17 cellular contexts compared by ENCODE assay signal in the genomic region with DNA sequence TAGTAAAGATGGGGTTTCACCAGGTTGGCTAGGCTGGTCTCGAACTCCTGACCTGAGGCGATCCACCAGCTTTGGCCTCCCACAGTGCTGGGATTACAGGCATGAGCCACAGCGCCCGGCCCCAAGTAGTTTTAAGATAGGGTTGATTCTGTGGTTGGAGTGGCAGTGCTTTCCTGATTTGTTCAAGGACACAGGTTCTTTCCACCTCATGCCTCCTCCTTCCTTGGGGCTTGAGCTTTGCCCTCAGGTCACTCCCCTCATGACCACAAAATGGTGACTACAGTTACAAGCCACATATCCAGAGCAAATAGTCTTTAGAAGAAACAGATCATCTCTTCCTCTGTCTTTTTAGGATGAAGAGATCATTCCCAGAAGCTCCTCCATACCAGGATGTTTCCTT.
"Had no signal": no experiment of that assay in that cellular context is flagged by ENCODE, and none has a peak within 500 bp of the region (broad histone marks: within the 10 kb centered on the region; RNA-seq: fewer than 3 reads in every experiment).

No MANE protein-coding gene starts in this region.

- H3K9me3 ChIP-seq: breast epithelium, lower lobe of right lung, thyroid gland had no signal

- H3K4me1 ChIP-seq: breast epithelium, lower lobe of right lung, thyroid gland had no signal

- H3K4me1 Mint-ChIP-seq: mesothelial cell of epicardium, nephron had no signal

- H3K27ac Mint-ChIP-seq: mesothelial cell of epicardium, nephron had no signal

- H3K9me3 Mint-ChIP-seq: activated T-cell treated with anti-CD3 and anti-CD28 coated beads, Interleukin-2, amount 50 U/mL, for 4 hours; mesothelial cell of epicardium; nephron had no signal

- H3K4me3 Mint-ChIP-seq: activated T-cell treated with anti-CD3 and anti-CD28 coated beads, Interleukin-2, amount 50 U/mL, for 4 hours; mesothelial cell of epicardium; nephron had no signal

- H3K27me3 ChIP-seq: breast epithelium, thyroid gland had no signal

- H3K36me3 Mint-ChIP-seq: mesothelial cell of epicardium had no signal

- H3K36me3 ChIP-seq: breast epithelium, lower lobe of right lung, thyroid gland had no signal

- H3K4me3 ChIP-seq: breast epithelium, lower lobe of right lung, thyroid gland had no signal

- ATAC-seq: activated CD4-positive, CD25-positive, alpha-beta regulatory T cell treated with anti-CD3 and anti-CD28 coated beads, Interleukin-2, amount 50 U/mL, for 24 hours; activated T-cell treated with anti-CD3 and anti-CD28 coated beads, Interleukin-2, amount 50 U/mL, for 4 hours; esophagus mucosa; lower lobe of right lung had no signal

- H3K27ac ChIP-seq: breast epithelium, lower lobe of right lung, thyroid gland had no signal

- FAIRE-seq: urothelium cell line had no signal

- DNase-seq: activated CD4-positive, alpha-beta T cell treated with anti-CD3 and anti-CD28 coated beads, Interleukin-2, amount 50 U/mL, for 1 hour; activated CD8-positive, alpha-beta memory T cell treated with anti-CD3 and anti-CD28 coated beads, Interleukin-2, amount 50 U/mL, for 4 hours; activated naive CD4-positive, alpha-beta T cell treated with anti-CD3 and anti-CD28 coated beads, Interleukin-2, amount 50 U/mL, for 16 hours; activated T-cell treated with anti-CD3 and anti-CD28 coated beads, Interleukin-2, amount 50 U/mL, for 4 hours; aorta; cerebellar nuclear complex; effector CD4-positive, alpha-beta T cell; lower lobe of right lung; stimulated activated naive CD4-positive, alpha-beta T cell treated with Interleukin-2 at 50 U/mL for 16 hours; T1000; thyroid gland had no signal
